Comparison of ENCODE assay signal across 7 cellular contexts in the genomic region with DNA sequence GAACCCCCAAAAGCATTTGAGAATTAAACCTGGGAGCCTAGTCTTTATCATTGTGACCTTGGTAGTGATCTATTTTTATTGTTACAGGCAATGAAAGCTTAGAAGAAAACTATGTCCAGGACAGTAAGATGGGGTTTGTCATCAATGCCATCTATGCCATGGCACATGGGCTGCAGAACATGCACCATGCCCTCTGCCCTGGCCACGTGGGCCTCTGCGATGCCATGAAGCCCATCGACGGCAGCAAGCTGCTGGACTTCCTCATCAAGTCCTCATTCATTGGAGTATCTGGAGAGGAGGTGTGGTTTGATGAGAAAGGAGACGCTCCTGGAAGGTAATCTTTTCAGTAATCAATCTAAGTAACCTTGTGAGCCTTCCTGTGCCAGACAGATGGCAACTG.
"Had no signal": no experiment of that assay in that cellular context is flagged by ENCODE, and none has a peak within 500 bp of the region (broad histone marks: within the 10 kb centered on the region; RNA-seq: fewer than 3 reads in every experiment).

No MANE protein-coding gene starts in this region.

- H2AFZ ChIP-seq: GM23248 had no signal

- H3K27ac ChIP-seq: GM23248 had no signal

- H3K9ac ChIP-seq: GM23248 had no signal

- H3K4me3 ChIP-seq: GM23248 had no signal

- FAIRE-seq: H54, HTR-8/SVneo had no signal

- DNase-seq: GM23248, GOT3, H9, HCEC 1CT, KBM-7 had no signal
